ENCODE assay signal across 23 cellular contexts in the genomic region with DNA sequence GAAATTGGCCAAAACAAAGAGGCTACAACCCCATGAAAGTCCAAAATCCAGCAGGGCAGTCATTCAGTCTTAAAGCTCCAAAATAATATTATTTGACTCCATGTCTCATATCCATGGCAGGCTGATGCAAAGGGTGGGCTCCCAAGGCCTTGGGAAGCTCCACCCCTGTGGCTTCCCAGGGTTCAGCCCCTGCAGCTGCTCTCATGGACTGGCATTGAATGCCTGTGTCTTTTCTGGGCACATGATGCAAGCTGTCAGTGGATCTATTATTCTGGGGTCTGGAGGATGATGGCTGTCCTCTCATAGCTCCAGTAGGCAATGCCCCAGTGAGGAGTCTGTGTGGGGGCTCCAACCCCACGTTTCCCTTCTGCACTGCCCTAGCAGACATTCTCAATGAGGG.
"Had no signal": no experiment of that assay in that cellular context is flagged by ENCODE, and none has a peak within 500 bp of the region (broad histone marks: within the 10 kb centered on the region; RNA-seq: fewer than 3 reads in every experiment).

No MANE protein-coding gene starts in this region.

- H3K4me3 Mint-ChIP-seq: dendritic cell treated with granulocyte-macrophage colony-stimulating factor and Interleukin-4, amounts not matched to agents 40 ng/mL and 50 ng/mL, for 4 days had no signal

- H3K27ac Mint-ChIP-seq: dendritic cell treated with granulocyte-macrophage colony-stimulating factor and Interleukin-4, amounts not matched to agents 40 ng/mL and 50 ng/mL, for 4 days had no signal

- ATAC-seq: esophagus mucosa, foreskin keratinocyte, gastrocnemius medialis, gastroesophageal sphincter, heart left ventricle, heart right ventricle had no signal

- H3K4me1 ChIP-seq: colonic mucosa, esophagus muscularis mucosa, esophagus squamous epithelium, foreskin keratinocyte, gastrocnemius medialis, gastroesophageal sphincter, heart left ventricle, heart right ventricle had no signal

- H3K36me3 ChIP-seq: colonic mucosa, esophagus squamous epithelium, gastrocnemius medialis, heart right ventricle had no signal

- H3K27ac ChIP-seq: colonic mucosa, coronary artery, dorsolateral prefrontal cortex, epithelial cell of prostate, esophagus muscularis mucosa, esophagus squamous epithelium, foreskin keratinocyte, gastrocnemius medialis, gastroesophageal sphincter, heart left ventricle, heart right ventricle had no signal

- DNase-seq: colonic mucosa; cortex of kidney; dermis blood vessel endothelial cell; dorsolateral prefrontal cortex; effector CD4-positive, alpha-beta T cell; effector CD8-positive, alpha-beta T cell; effector memory CD4-positive, alpha-beta T cell; erythroblast; esophagus squamous epithelium; foreskin fibroblast; foreskin keratinocyte; foreskin melanocyte; gastrocnemius medialis; glutamatergic neuron; head of caudate nucleus; heart left ventricle; heart right ventricle had no signal

- H3K27me3 ChIP-seq: colonic mucosa, dorsolateral prefrontal cortex, esophagus muscularis mucosa, esophagus squamous epithelium, foreskin keratinocyte, gastrocnemius medialis, gastroesophageal sphincter, heart left ventricle, heart right ventricle had no signal

- H3K4me3 ChIP-seq: colonic mucosa, coronary artery, dorsolateral prefrontal cortex, esophagus muscularis mucosa, esophagus squamous epithelium, gastrocnemius medialis, gastroesophageal sphincter, heart left ventricle, heart right ventricle had no signal

- H3K27me3 Mint-ChIP-seq: dendritic cell treated with granulocyte-macrophage colony-stimulating factor and Interleukin-4, amounts not matched to agents 40 ng/mL and 50 ng/mL, for 4 days had no signal
